In the genomic region with DNA sequence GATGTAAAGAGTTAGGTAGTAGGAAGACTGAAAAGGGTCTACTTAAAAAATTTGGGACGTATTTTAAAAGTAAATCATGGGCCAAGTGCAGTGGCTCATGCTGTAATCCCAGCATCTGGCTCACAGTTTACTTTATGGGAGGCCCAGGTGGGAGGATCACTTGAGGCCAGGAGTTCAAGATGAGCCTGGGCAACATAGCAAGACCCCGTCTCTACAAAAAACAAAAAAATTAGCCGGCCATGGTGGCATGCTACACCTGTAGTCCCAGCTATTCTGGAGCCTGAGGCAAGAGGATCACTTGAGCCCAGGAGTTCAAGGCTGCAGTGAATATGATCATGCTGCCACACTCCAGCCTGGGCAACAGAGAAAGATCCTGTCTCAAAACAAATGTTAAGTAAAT, we compare ENCODE assay signal across 29 cellular contexts.
"Had no signal": no experiment of that assay in that cellular context is flagged by ENCODE, and none has a peak within 500 bp of the region (broad histone marks: within the 10 kb centered on the region; RNA-seq: fewer than 3 reads in every experiment).

No MANE protein-coding gene starts in this region.

- H3K36me3 ChIP-seq: suprapubic skin, thoracic aorta, thyroid gland, tibial artery, transverse colon, upper lobe of left lung, upper lobe of right lung, uterus, vagina had no signal

- H3K4me3 Mint-ChIP-seq: stimulated activated effector memory CD8-positive, alpha-beta T cell treated with anti-CD3 and anti-CD28 coated beads, Interleukin-12 subunit alpha, Interleukin-12 subunit beta, amount 100 ng/mL, for 72 hours; stimulated activated memory B cell treated with anti-CD40 and anti-IgM and Interleukin-4, amounts not matched to agents 10 μg/mL and 1 μg/mL and 100 μg/mL, for 72 hours; stimulated activated naive B cell treated with anti-CD40 and anti-IgM and Interleukin-4, amounts not matched to agents 10 μg/mL and 1 μg/mL and 100 μg/mL, for 72 hours; stimulated activated naive CD8-positive, alpha-beta T cell treated with anti-CD3 and anti-CD28 coated beads, Interleukin-15, amount 100 ng/mL, for 72 hours; stimulated activated naive CD8-positive, alpha-beta T cell treated with anti-CD3 and anti-CD28 coated beads, Interleukin-15, Interleukin-2, amounts not matched to agents 100 ng/mL and 50 ng/mL, for 24 hours; type B pancreatic cell had no signal

- H3K27me3 Mint-ChIP-seq: stimulated activated memory B cell treated with anti-CD40 and anti-IgM and Interleukin-4, amounts not matched to agents 10 μg/mL and 1 μg/mL and 100 μg/mL, for 72 hours; stimulated activated naive CD8-positive, alpha-beta T cell treated with anti-CD3 and anti-CD28 coated beads, Interleukin-15, amount 100 ng/mL, for 72 hours; type B pancreatic cell had no signal

- FAIRE-seq: urothelium cell line had no signal

- H3K27ac Mint-ChIP-seq: stimulated activated effector memory CD8-positive, alpha-beta T cell treated with anti-CD3 and anti-CD28 coated beads, Interleukin-12 subunit alpha, Interleukin-12 subunit beta, amount 100 ng/mL, for 72 hours; stimulated activated memory B cell treated with anti-CD40 and anti-IgM and Interleukin-4, amounts not matched to agents 10 μg/mL and 1 μg/mL and 100 μg/mL, for 72 hours; stimulated activated naive B cell treated with anti-CD40 and anti-IgM and Interleukin-4, amounts not matched to agents 10 μg/mL and 1 μg/mL and 100 μg/mL, for 72 hours; stimulated activated naive CD8-positive, alpha-beta T cell treated with anti-CD3 and anti-CD28 coated beads, Interleukin-15, amount 100 ng/mL, for 72 hours; stimulated activated naive CD8-positive, alpha-beta T cell treated with anti-CD3 and anti-CD28 coated beads, Interleukin-15, Interleukin-2, amounts not matched to agents 100 ng/mL and 50 ng/mL, for 24 hours; type B pancreatic cell had no signal

- H3K27ac ChIP-seq: stomach, suprapubic skin, testis, thoracic aorta, thyroid gland, tibial artery, tibial nerve, transverse colon, upper lobe of left lung, upper lobe of right lung, uterus, vagina had no signal

- H3K4me1 ChIP-seq: stomach, suprapubic skin, testis, thyroid gland, tibial artery, tibial nerve, transverse colon, upper lobe of left lung, upper lobe of right lung, uterus, vagina had no signal

- H3K36me3 Mint-ChIP-seq: stimulated activated effector memory CD8-positive, alpha-beta T cell treated with anti-CD3 and anti-CD28 coated beads, Interleukin-12 subunit alpha, Interleukin-12 subunit beta, amount 100 ng/mL, for 72 hours had no signal

- H3K9me3 ChIP-seq: suprapubic skin, testis, thoracic aorta, thyroid gland, transverse colon, upper lobe of left lung, upper lobe of right lung, uterus, vagina had no signal

- H3K27me3 ChIP-seq: stomach, suprapubic skin, testis, thyroid gland, tibial artery, tibial nerve, transverse colon, upper lobe of left lung, upper lobe of right lung, uterus, vagina had no signal

- DNase-seq: stimulated activated CD4-positive, alpha-beta T cell treated with anti-CD3 and anti-CD28 coated beads, Interleukin-2, amount 100 ng/mL, for 48 hours; stimulated activated CD4-positive, alpha-beta T cell treated with anti-CD3 and anti-CD28 coated beads, Interleukin-4, amount 100 ng/mL, for 1 hour; stimulated activated CD4-positive, alpha-beta T cell treated with anti-CD3 and anti-CD28 coated beads, Interleukin-4, amount 100 ng/mL, for 24 hours; stimulated activated CD4-positive, alpha-beta T cell treated with anti-CD3 and anti-CD28 coated beads, Interleukin-4, amount 100 ng/mL, for 4 hours; stimulated activated CD8-positive, alpha-beta memory T cell treated with anti-CD3 and anti-CD28 coated beads, Interleukin-4, amount 100 ng/mL, for 48 hours; stimulated activated naive B cell treated with anti-CD40 and anti-IgM and Interleukin-4, amounts not matched to agents 10 μg/mL and 1 μg/mL and 100 μg/mL, for 72 hours; stimulated activated naive CD4-positive, alpha-beta T cell; stimulated activated naive CD4-positive, alpha-beta T cell treated with Interleukin-2 at 50 U/mL for 16 hours; stimulated activated naive CD8-positive, alpha-beta T cell treated with anti-CD3 and anti-CD28 coated beads, Interleukin-15, amount 100 ng/mL, for 72 hours; stimulated activated naive CD8-positive, alpha-beta T cell treated with anti-CD3 and anti-CD28 coated beads, Interleukin-15, Interleukin-2, amounts not matched to agents 100 U/mL and 50 U/mL, for 24 hours; stomach; substantia nigra; testis; thyroid gland; tibial artery; transverse colon; trophoblast cell; upper lobe of left lung; upper lobe of right lung; uterus had no signal

- H3K4me1 Mint-ChIP-seq: stimulated activated effector memory CD8-positive, alpha-beta T cell treated with anti-CD3 and anti-CD28 coated beads, Interleukin-12 subunit alpha, Interleukin-12 subunit beta, amount 100 ng/mL, for 72 hours; stimulated activated memory B cell treated with anti-CD40 and anti-IgM and Interleukin-4, amounts not matched to agents 10 μg/mL and 1 μg/mL and 100 μg/mL, for 72 hours; stimulated activated naive B cell treated with anti-CD40 and anti-IgM and Interleukin-4, amounts not matched to agents 10 μg/mL and 1 μg/mL and 100 μg/mL, for 72 hours; stimulated activated naive CD8-positive, alpha-beta T cell treated with anti-CD3 and anti-CD28 coated beads, Interleukin-15, amount 100 ng/mL, for 72 hours had no signal

- ATAC-seq: stimulated activated effector memory CD8-positive, alpha-beta T cell treated with anti-CD3 and anti-CD28 coated beads, Interleukin-12 subunit alpha, Interleukin-12 subunit beta, amount 100 ng/mL, for 72 hours; stimulated activated memory B cell treated with anti-CD40 and anti-IgM and Interleukin-4, amounts not matched to agents 10 μg/mL and 1 μg/mL and 100 μg/mL, for 72 hours; stimulated activated naive B cell treated with anti-CD40 and anti-IgM and Interleukin-4, amounts not matched to agents 10 μg/mL and 1 μg/mL and 100 μg/mL, for 72 hours; stimulated activated naive CD8-positive, alpha-beta T cell treated with anti-CD3 and anti-CD28 coated beads, Interleukin-15, amount 100 ng/mL, for 72 hours; stimulated activated naive CD8-positive, alpha-beta T cell treated with anti-CD3 and anti-CD28 coated beads, Interleukin-15, Interleukin-2, amounts not matched to agents 100 U/mL and 50 U/mL, for 24 hours; upper lobe of right lung had no signal

- H3K4me3 ChIP-seq: stomach, suprapubic skin, testis, thoracic aorta, thyroid gland, tibial artery, tibial nerve, transverse colon, upper lobe of left lung, upper lobe of right lung, uterus, vagina had no signal
